Comparison of ENCODE assay signal across 8 cellular contexts in the genomic region with DNA sequence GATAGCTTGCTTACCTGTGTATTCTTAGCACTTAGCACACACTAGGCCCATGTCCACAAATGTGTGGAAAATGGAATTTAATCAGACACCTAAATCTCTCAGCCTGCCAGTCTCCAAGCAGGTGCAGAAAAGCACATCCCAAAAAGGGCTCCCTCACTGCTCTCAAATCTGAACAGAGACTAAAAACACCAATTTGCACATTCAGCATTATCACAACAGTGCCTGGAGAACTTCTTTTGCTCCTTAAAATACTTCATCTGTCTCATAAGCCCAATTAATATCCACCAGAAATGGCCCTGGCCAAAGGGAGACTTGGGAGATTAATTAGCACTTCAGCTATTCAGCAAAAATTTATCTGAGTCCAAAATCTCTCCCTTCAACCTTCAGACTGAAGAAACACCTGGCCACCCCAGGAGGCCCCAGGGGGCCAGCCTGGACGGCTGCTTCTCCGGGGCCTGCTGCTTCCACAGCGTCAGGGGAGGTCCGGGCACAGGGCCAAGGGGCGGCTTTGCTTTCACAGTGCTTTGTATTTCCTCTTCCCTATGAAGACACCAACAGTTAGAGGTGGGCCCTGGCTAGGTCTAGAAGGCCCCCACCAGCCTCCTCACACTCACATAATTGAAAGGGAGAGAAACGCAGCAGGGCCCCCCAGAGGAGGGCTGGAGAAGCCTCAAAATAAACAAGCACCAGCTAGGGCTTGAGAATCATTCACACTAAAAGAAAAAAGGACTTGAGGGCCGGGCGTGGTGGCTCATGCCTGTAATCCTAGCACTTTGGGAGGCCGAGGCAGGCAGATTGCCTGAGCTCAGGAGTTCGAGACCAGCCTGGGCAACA. TPM values are rescaled to one million over a fixed set of nuclear protein-coding genes. Genes with fewer than 3 reads are reported as not detected.
DNase-seq lines count a peak whose midpoint lies in the region; ATAC-seq and TF ChIP-seq lines count a peak whose summit lies in the region.

No MANE protein-coding gene starts in this region.

- DNase-seq in Karpas-422 (peak; percentile 92), SJSA1 (ENCODE audit: low read depth in 1 of 2, low spot score in 2 of 2) (peak; percentile 95 to 96), heart right ventricle (peak; percentile 80 to 85), tibial nerve (ENCODE audit: low spot score in 2 of 2) (peak; percentile 63 to 83), mesendoderm (no peak)
- DNase-seq in activated effector memory CD4-positive, alpha-beta T cell treated with Interleukin-2 at 50 U/mL for 16 hours: no peak

- no peak overlapping the region for H2BK5ac ChIP-seq in mesendoderm (ENCODE audit: low read length)

- TF ChIP-seq CTCF in heart right ventricle (IDR thresholded peaks at IDR 0.05): no peak
- no peak for TF ChIP-seq CTCF in tibial nerve (IDR thresholded peaks at IDR 0.05)

- peak overlapping the region; percentile 62 for H3K9ac ChIP-seq in Karpas-422 (ENCODE audit: low read length)
- no peak overlapping the region for H3K9ac ChIP-seq in mesendoderm (ENCODE audit: low read length)

- no peak overlapping the region for H4K5ac ChIP-seq in mesendoderm (ENCODE audit: low read length)

- peak overlapping the region; percentile 95 for H3K4me2 ChIP-seq in Karpas-422 (ENCODE audit: low read depth, low read length, poor library complexity, severe bottlenecking)
- no peak overlapping the region for H3K4me2 ChIP-seq in mesendoderm (ENCODE audit: low read length)

- H4K20me1 ChIP-seq in Karpas-422 (ENCODE audit: insufficient read depth, low read depth, low read length): no peaks in the 10 kb centered on the region

- H3K4ac ChIP-seq in mesendoderm (ENCODE audit: low read depth, low read length): no peak overlapping the region

- no peak overlapping the region for H3K18ac ChIP-seq in mesendoderm (ENCODE audit: low read length)

- no peak overlapping the region for H3K23ac ChIP-seq in mesendoderm (ENCODE audit: low read length)

- H3K27ac ChIP-seq in Karpas-422 (ENCODE audit: low read length): peak overlapping the region; percentile 100
- H3K27ac ChIP-seq in SJSA1: no peak overlapping the region
- H3K27ac ChIP-seq in heart right ventricle: peak overlapping the region in 2 of 10 donors; percentile 14 to 30
- peak overlapping the region in 3 of 4 donors; percentile 13 to 77 (median 35) for H3K27ac ChIP-seq in tibial nerve
- H3K27ac ChIP-seq in mesendoderm (ENCODE audit: low read depth, low read length): no peak overlapping the region

- no peaks in the 10 kb centered on the region for H3K79me1 ChIP-seq in mesendoderm (ENCODE audit: low read length)

- no peak for TF ChIP-seq POLR2A in tibial nerve (IDR thresholded peaks at IDR 0.05)

- no peaks in the 10 kb centered on the region for H3K27me3 ChIP-seq in Karpas-422 (ENCODE audit: low read length)
- no peaks in the 10 kb centered on the region for H3K27me3 ChIP-seq in SJSA1 (replicated peaks)
- H3K27me3 ChIP-seq in heart right ventricle: no peaks in the 10 kb centered on the region
- no peaks in the 10 kb centered on the region for H3K27me3 ChIP-seq in tibial nerve
- no peaks in the 10 kb centered on the region for H3K27me3 ChIP-seq in mesendoderm (ENCODE audit: insufficient read depth, low read length, poor library complexity)

- TF ChIP-seq EP300 in tibial nerve (IDR thresholded peaks at IDR 0.05): no peak

- no peak overlapping the region for H2BK120ac ChIP-seq in mesendoderm (ENCODE audit: low read depth, low read length)

- H2BK15ac ChIP-seq in mesendoderm (replicated peaks; ENCODE audit: low read depth): no peak overlapping the region

- H3K79me2 ChIP-seq in Karpas-422 (ENCODE audit: low read length): peaks cover 16% of the 10 kb centered on the region
- no peaks in the 10 kb centered on the region for H3K79me2 ChIP-seq in mesendoderm (ENCODE audit: control insufficient read depth, insufficient read depth, low read length)

- H3K9me3 ChIP-seq in Karpas-422 (ENCODE audit: low read length) (no peaks in the 10 kb centered on the region), SJSA1 (replicated peaks) (no peaks in the 10 kb centered on the region), heart right ventricle (no peaks in the 10 kb centered on the region), tibial nerve (no peaks in the 10 kb centered on the region)

- 37 to 39% methylated on average over 10 of the region's 10 CpGs for WGBS in heart right ventricle, 2 donors
- WGBS in tibial nerve, 2 donors: 27 to 34% methylated on average over 10 of the region's 10 CpGs
- WGBS in mesendoderm (ENCODE audit: extremely low coverage, insufficient coverage, low lambda C conversion rate): no CpG with 5 or more reads among the region's 10 CpGs

- ATAC-seq in GM19372 (IDR thresholded peaks at IDR 0.05; ENCODE audit: low read depth, unreplicated experiment): peak; percentile 85
- ATAC-seq in heart right ventricle: peak; percentile 61 to 85 (median 76)
- no peak for ATAC-seq in GM19023 (IDR thresholded peaks at IDR 0.05; ENCODE audit: unreplicated experiment)

- H4K8ac ChIP-seq in mesendoderm (ENCODE audit: low read depth, low read length): no peak overlapping the region

- no peak overlapping the region for H2AK5ac ChIP-seq in mesendoderm (ENCODE audit: low read length)

- H3K4me1 ChIP-seq in Karpas-422 (ENCODE audit: low read length) (peaks cover 84% of the 10 kb centered on the region), SJSA1 (replicated peaks) (peaks cover 37% of the 10 kb centered on the region), heart right ventricle (peaks cover 0 to 34% (median 17%) of the 10 kb centered on the region in 9 donors), tibial nerve (peaks cover 0 to 63% (median 7%) of the 10 kb centered on the region in 4 donors), mesendoderm (ENCODE audit: control insufficient read depth, low read depth, low read length) (peaks cover 10% of the 10 kb centered on the region)

- H3K36me3 ChIP-seq in Karpas-422 (ENCODE audit: insufficient read depth, low read length) (no peaks in the 10 kb centered on the region), SJSA1 (no peaks in the 10 kb centered on the region), heart right ventricle (no peaks in the 10 kb centered on the region), tibial nerve (no peaks in the 10 kb centered on the region), mesendoderm (ENCODE audit: control insufficient read depth, insufficient read depth, low read length) (no peaks in the 10 kb centered on the region)

- peak overlapping the region; percentile 45 for H3K4me3 ChIP-seq in Karpas-422 (ENCODE audit: low read length)
- no peak overlapping the region for H3K4me3 ChIP-seq in SJSA1
- H3K4me3 ChIP-seq in heart right ventricle: no peak overlapping the region
- no peak overlapping the region for H3K4me3 ChIP-seq in tibial nerve
- H3K4me3 ChIP-seq in mesendoderm (ENCODE audit: low read length): no peak overlapping the region

- no peak overlapping the region for H2AFZ ChIP-seq in Karpas-422 (ENCODE audit: low read length)

- no peak overlapping the region for H3K56ac ChIP-seq in mesendoderm (ENCODE audit: low read length)

- H3K9me2 ChIP-seq in Karpas-422 (replicated peaks; ENCODE audit: insufficient read depth, low read length): no peaks in the 10 kb centered on the region

- intact Hi-C loops in heart right ventricle (cut with DNase I): no loop called here

RNA-seq across cellular contexts. Expression of a gene that starts 18.0 kb away (rescaled TPM):
- 14.0 and 14.9 TPM in 2 replicates for total RNA-seq in Karpas-422 (2014; rRNA removed; shearing (Covaris generic); ENCODE audit: low replicate concordance)
- total RNA-seq in SJSA1 (2014; rRNA removed; shearing (Covaris generic)): 15.7 and 17.2 TPM in 2 replicates
- 1 to 10 TPM; 1.7 to 5.0 (median 3.0) TPM for total RNA-seq in heart right ventricle
- polyA plus RNA-seq in heart right ventricle: 1 to 10 TPM; 3.8 to 6.7 TPM
- total RNA-seq in tibial nerve: 10 to 100 TPM; 27.6 to 79.3 (median 55.3) TPM
- polyA plus RNA-seq in mesendoderm (2013, experiment 1 of 2): 0.97 TPM
- polyA plus RNA-seq in mesendoderm (2013, experiment 2 of 2): 0.88 TPM

Comparison
In these comparisons a context has a peak if more than half of its experiments do, and no peak if none do; other contexts are left out.
1. DNase-seq: peak in Karpas-422 (single experiment), SJSA1 (2 of 2), heart right ventricle (2 of 2) and tibial nerve (2 of 2); none in mesendoderm (single experiment) and activated effector memory CD4-positive, alpha-beta T cell treated with Interleukin-2 at 50 U/mL for 16 hours (single experiment).
2. H3K27ac ChIP-seq: peak in Karpas-422 (single experiment) and tibial nerve (3 of 4); none in SJSA1 (single experiment) and mesendoderm (single experiment).